ENCODE assay signal across 11 cellular contexts in the genomic region with DNA sequence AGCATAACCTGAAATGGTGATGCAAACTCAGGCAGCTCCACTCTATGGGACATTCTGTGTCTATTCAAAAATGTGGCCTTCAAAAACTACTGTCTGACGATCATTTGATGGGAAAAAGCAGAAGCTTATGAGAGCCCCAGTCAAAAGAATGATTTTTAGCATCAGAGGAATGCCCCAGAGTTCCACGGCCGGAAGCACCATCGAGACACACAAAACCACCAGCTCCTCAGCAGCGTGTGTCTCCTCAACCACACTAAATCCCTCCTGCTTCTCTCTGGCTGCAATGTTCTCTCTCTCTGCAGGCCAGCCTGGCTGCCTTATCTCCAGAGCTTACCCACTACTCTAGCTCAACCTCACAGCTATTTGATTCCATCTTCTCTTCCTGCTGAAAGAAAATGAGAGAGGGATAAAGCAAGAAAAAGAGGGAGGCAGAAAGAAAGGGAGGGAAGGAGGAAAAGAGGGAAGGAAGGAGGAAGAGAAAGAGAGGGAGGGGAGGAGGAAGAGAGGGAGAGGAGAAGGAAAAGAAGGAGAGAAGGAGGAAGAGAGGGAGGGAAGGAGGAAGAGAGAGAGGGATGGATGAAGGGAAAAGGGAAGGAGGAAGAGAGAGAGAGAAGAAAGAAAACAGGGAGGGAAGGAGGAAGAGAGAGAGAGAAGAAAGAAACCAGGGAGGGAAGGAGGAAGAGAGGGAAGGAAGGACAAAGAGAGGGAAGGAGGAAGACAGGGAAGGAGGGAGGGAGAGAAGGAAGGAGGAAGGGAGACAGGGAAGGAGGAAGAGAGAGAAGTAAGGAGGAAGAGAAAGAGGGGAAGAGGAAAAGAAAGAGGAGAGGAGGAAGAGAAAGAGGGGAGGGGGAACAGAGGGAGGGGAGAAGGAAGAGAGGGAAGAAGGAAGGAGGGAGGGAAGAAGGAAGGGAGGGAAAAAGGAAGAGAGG. TPM values are rescaled to one million over a fixed set of nuclear protein-coding genes. Genes with fewer than 3 reads are reported as not detected.
DNase-seq lines count a peak whose midpoint lies in the region; ATAC-seq and TF ChIP-seq lines count a peak whose summit lies in the region.
"Had no signal": no experiment of that assay in that cellular context is flagged by ENCODE, and none has a peak within 500 bp of the region (broad histone marks: within the 10 kb centered on the region; RNA-seq: fewer than 3 reads in every experiment).

No MANE protein-coding gene starts in this region.

- H3K27ac Mint-ChIP-seq in naive thymus-derived CD4-positive, alpha-beta T cell, result peak overlapping the region in 1 of 9 donors; percentile 46

- H3K4me3 ChIP-seq in DND-41 (ENCODE audit: low read depth in 1 of 2, low read length in 2 of 2) (no peak overlapping the region), BE2C (ENCODE audit: low read depth, low read length) (no peak overlapping the region)
- no peak overlapping the region for H3K4me3 ChIP-seq in Jurkat, Clone E6-1 (ENCODE audit: low read length)
- H3K4me3 ChIP-seq in naive thymus-derived CD4-positive, alpha-beta T cell (ENCODE audit: low read length), result no peak overlapping the region

- no peak overlapping the region for H3K9ac ChIP-seq in DND-41 (ENCODE audit: low read depth, low read length)

- H3K27me3 ChIP-seq in DND-41 (ENCODE audit: insufficient read depth, low read length, poor library complexity) (peaks cover 3% of the 10 kb centered on the region), BE2C (no peaks in the 10 kb centered on the region)
- H3K27me3 ChIP-seq in naive thymus-derived CD4-positive, alpha-beta T cell (ENCODE audit: control insufficient read depth in 2 of 2, insufficient read depth in 2 of 2, low read length in 2 of 2), result no peaks in the 10 kb centered on the region

- no peaks in the 10 kb centered on the region for H3K9me3 Mint-ChIP-seq in naive thymus-derived CD4-positive, alpha-beta T cell

- H3K36me3 Mint-ChIP-seq in naive thymus-derived CD4-positive, alpha-beta T cell, result no peaks in the 10 kb centered on the region

- H3K4me1 Mint-ChIP-seq in naive thymus-derived CD4-positive, alpha-beta T cell, result peaks cover 0 to 14% (median 10%) of the 10 kb centered on the region in 7 donors

- H3K4me1 ChIP-seq in DND-41 (ENCODE audit: insufficient read depth, low read length) (peaks cover 10% of the 10 kb centered on the region), BE2C (no peaks in the 10 kb centered on the region)
- peaks cover 7 to 10% of the 10 kb centered on the region in 2 donors for H3K4me1 ChIP-seq in naive thymus-derived CD4-positive, alpha-beta T cell (ENCODE audit: control insufficient read depth in 2 of 2, insufficient read depth in 2 of 2, low read length in 2 of 2)

- POLR2A ChIA-PET in naive thymus-derived CD4-positive, alpha-beta T cell (lab: Charles Lee), result no interaction called here

- peaks cover 0 to 25% (median 10%) of the 10 kb centered on the region in 5 donors for H3K27me3 Mint-ChIP-seq in naive thymus-derived CD4-positive, alpha-beta T cell

- H3K27ac ChIP-seq in DND-41 (ENCODE audit: low read length), result no peak overlapping the region
- H3K27ac ChIP-seq in naive thymus-derived CD4-positive, alpha-beta T cell (ENCODE audit: low read depth, low read length), result no peak overlapping the region

- CTCF ChIA-PET in naive thymus-derived CD4-positive, alpha-beta T cell (lab: Charles Lee), result interaction anchor here (0.8 to 1.1 kb wide), 5 partner anchors 9 to 70 kb away, joined by 3 to 5 read pairs (median 4); no protein-coding TSS in a partner anchor

- intact Hi-C loops in naive thymus-derived CD4-positive, alpha-beta T cell (cut with micrococcal nuclease), result no loop called here

- ATAC-seq in DND-41 (ENCODE audit: insufficient read depth, low read depth) (peak; percentile 91), HG02973 (IDR thresholded peaks at IDR 0.05; ENCODE audit: unreplicated experiment) (no peak)
- ATAC-seq in naive thymus-derived CD4-positive, alpha-beta T cell, result peak; percentile 66

- H3K9me3 ChIP-seq in DND-41 (ENCODE audit: insufficient read depth, low read length, severe bottlenecking) (no peaks in the 10 kb centered on the region), BE2C (no peaks in the 10 kb centered on the region)
- H3K9me3 ChIP-seq in naive thymus-derived CD4-positive, alpha-beta T cell (ENCODE audit: control insufficient read depth in 2 of 3, low read length in 3 of 3), result no peaks in the 10 kb centered on the region

- H3K4me3 Mint-ChIP-seq in naive thymus-derived CD4-positive, alpha-beta T cell, result peak overlapping the region in 1 of 10 donors; percentile 11

- no peak overlapping the region; the same call in 1 of the 2 replicates for H3K4me2 ChIP-seq in DND-41 (ENCODE audit: insufficient read depth, low read length)

- no peaks in the 10 kb centered on the region for H3K79me2 ChIP-seq in DND-41 (ENCODE audit: insufficient read depth, low read length)

- no peak overlapping the region for H2AFZ ChIP-seq in DND-41 (ENCODE audit: low read depth, low read length)

- H4K20me1 ChIP-seq in DND-41 (ENCODE audit: insufficient read depth, low read length), result no peaks in the 10 kb centered on the region; the same call in 1 of the 2 replicates

- DNase-seq in DND-41 (peak; percentile 40), UCSD-AML1 (lab: John Stamatoyannopoulos, UW; ENCODE audit: unreplicated experiment) (peak; percentile 36), anterior cingulate cortex (lab: John Stamatoyannopoulos, UW) (no peak), BE2C (no peak), GOT3 (lab: John Stamatoyannopoulos, UW) (no peak)
- DNase-seq in Jurkat, Clone E6-1 (ENCODE audit: low read depth, low spot score), result peak; percentile 51
- peak in 4 of 9 donors; percentile 11 to 29 (median 18) for DNase-seq in naive thymus-derived CD4-positive, alpha-beta T cell
- DNase-seq: activated T-cell treated with anti-CD3 and anti-CD28 coated beads for 4 hours, caudate nucleus, NCI-H1930 had no signal

- TF ChIP-seq CTCF in DND-41 (IDR thresholded peaks at IDR 0.05; ENCODE audit: borderline replicate concordance, extremely low read depth, low read length, poor library complexity, severe bottlenecking), result no peak
- TF ChIP-seq CTCF in BE2C (IDR thresholded peaks at IDR 0.05; ENCODE audit: low read depth, low read length), result no peak

- H3K36me3 ChIP-seq in DND-41 (ENCODE audit: insufficient read depth, low read length), result no peaks in the 10 kb centered on the region
- H3K36me3 ChIP-seq in naive thymus-derived CD4-positive, alpha-beta T cell (ENCODE audit: control insufficient read depth in 2 of 3, insufficient read depth in 3 of 3, low read length in 3 of 3), result no peaks in the 10 kb centered on the region
- no peaks in the 10 kb centered on the region for H3K36me3 ChIP-seq in BE2C

RNA-seq across cellular contexts. Expression of a gene that starts 33.5 kb away (rescaled TPM):
- polyA plus RNA-seq in Jurkat, Clone E6-1 (2012; ENCODE audit: insufficient read depth, insufficient read length), result 185 TPM
- total RNA-seq in naive thymus-derived CD4-positive, alpha-beta T cell, result 100 to 1,000 TPM; 464 to 783 (median 647) TPM
- polyA plus RNA-seq in naive thymus-derived CD4-positive, alpha-beta T cell, result 100 to 1,000 TPM; 551 to 556 TPM
- 0.77 TPM for polyA plus RNA-seq in BE2C (2012; ENCODE audit: insufficient read depth, insufficient read length, low read depth)

Comparison
In these comparisons a context has a peak if more than half of its experiments do, and no peak if none do; other contexts are left out.
1. DNase-seq: peak in DND-41 (single experiment), Jurkat, Clone E6-1 (single experiment) and UCSD-AML1 (single experiment); none in anterior cingulate cortex (0 of 58), BE2C (single experiment) and GOT3 (single experiment).